In the genomic region with DNA sequence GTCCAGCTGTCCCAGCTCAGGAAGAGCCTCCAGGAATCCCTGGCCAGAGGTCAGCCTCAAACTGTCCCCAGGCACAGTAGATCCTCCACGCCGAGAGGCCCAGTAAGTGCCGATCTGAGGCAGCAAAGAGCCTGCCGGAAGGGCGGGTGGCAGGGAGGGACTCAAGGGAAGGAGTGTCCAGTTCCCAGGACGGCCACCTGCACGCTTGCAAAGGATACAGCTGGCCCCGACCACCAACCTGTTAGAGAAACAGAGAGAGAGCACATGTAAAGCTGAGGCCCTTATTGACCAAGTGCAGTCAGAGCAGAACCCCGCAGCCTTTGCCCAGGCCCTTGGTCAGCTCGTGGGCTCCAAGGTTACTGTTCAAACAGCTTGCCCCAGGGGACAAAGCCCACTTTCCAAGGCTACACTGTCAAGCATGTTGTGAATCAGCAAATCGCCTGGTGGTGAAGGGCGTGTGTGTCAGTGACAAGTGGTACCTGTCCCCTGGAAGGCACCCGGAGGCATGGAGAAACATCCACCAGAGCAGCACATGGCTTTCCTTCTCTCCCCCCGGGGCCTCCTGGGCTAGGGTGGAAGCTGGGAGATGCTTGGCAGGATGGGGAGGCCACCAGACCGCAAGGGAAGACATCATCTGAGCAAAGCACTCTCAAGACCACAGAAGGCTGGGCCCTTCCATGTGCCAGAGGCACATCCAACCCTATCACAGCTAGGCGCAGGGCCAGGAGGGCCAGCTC, we compare ENCODE assay signal across 23 cellular contexts.
"Had no signal": no experiment of that assay in that cellular context is flagged by ENCODE, and none has a peak within 500 bp of the region (broad histone marks: within the 10 kb centered on the region; RNA-seq: fewer than 3 reads in every experiment).

No MANE protein-coding gene starts in this region.

- H3K27me3 Mint-ChIP-seq: activated CD4-positive, alpha-beta memory T cell treated with anti-CD3 and anti-CD28 coated beads for 36 hours; central memory CD8-positive, alpha-beta T cell; dendritic cell treated with granulocyte-macrophage colony-stimulating factor and Interleukin-4, amounts not matched to agents 40 ng/mL and 50 ng/mL, for 4 days; stimulated activated naive B cell treated with anti-CD40 and anti-IgM and Interleukin-4, amounts not matched to agents 10 μg/mL and 1 μg/mL and 100 μg/mL, for 72 hours had no signal

- H3K4me1 Mint-ChIP-seq: central memory CD8-positive, alpha-beta T cell had no signal

- H3K9me3 ChIP-seq: esophagus squamous epithelium, mucosa of descending colon, pancreas, right atrium auricular region, stomach, thyroid gland had no signal

- H3K27me3 ChIP-seq: esophagus squamous epithelium, pancreas, right atrium auricular region, stomach, thyroid gland had no signal

- H3K27ac ChIP-seq: esophagus squamous epithelium, pancreas, right atrium auricular region, stomach, thyroid gland had no signal

- H3K4me1 ChIP-seq: pancreas, right atrium auricular region, thyroid gland had no signal

- H3K27ac Mint-ChIP-seq: activated CD4-positive, alpha-beta memory T cell treated with anti-CD3 and anti-CD28 coated beads for 36 hours; dendritic cell treated with granulocyte-macrophage colony-stimulating factor and Interleukin-4, amounts not matched to agents 40 ng/mL and 50 ng/mL, for 4 days; stimulated activated naive B cell treated with anti-CD40 and anti-IgM and Interleukin-4, amounts not matched to agents 10 μg/mL and 1 μg/mL and 100 μg/mL, for 72 hours had no signal

- H3K4me3 Mint-ChIP-seq: activated CD4-positive, alpha-beta memory T cell treated with anti-CD3 and anti-CD28 coated beads for 36 hours; central memory CD8-positive, alpha-beta T cell; dendritic cell treated with granulocyte-macrophage colony-stimulating factor and Interleukin-4, amounts not matched to agents 40 ng/mL and 50 ng/mL, for 4 days; nephron; stimulated activated naive B cell treated with anti-CD40 and anti-IgM and Interleukin-4, amounts not matched to agents 10 μg/mL and 1 μg/mL and 100 μg/mL, for 72 hours had no signal

- DNase-seq: activated CD4-positive, alpha-beta memory T cell treated with anti-CD3 and anti-CD28 coated beads for 36 hours; activated CD4-positive, alpha-beta T cell treated with anti-CD3 and anti-CD28 coated beads for 48 hours; activated CD8-positive, alpha-beta memory T cell treated with anti-CD3 and anti-CD28 coated beads, Interleukin-2, amount 50 U/mL, for 4 hours; activated gamma-delta T cell; activated naive CD4-positive, alpha-beta T cell treated with anti-CD3 and anti-CD28 coated beads, Interleukin-2, amount 50 U/mL, for 16 hours; activated T-cell treated with anti-CD3 and anti-CD28 coated beads, Interleukin-2, amount 50 U/mL, for 1 hour; anterior cingulate cortex; effector CD4-positive, alpha-beta T cell; esophagus squamous epithelium; foreskin melanocyte; left ventricle myocardium superior; mucosa of descending colon; nucleus accumbens; pancreas; stimulated activated CD4-positive, alpha-beta T cell treated with anti-CD3 and anti-CD28 coated beads, Interleukin-15, amount 100 ng/mL, for 24 hours; stimulated activated CD4-positive, alpha-beta T cell treated with anti-CD3 and anti-CD28 coated beads, Interleukin-2, amount 100 ng/mL, for 24 hours; stimulated activated naive B cell treated with anti-CD40 and anti-IgM and Interleukin-4, amounts not matched to agents 10 μg/mL and 1 μg/mL and 100 μg/mL, for 72 hours; stomach; thyroid gland had no signal

- ATAC-seq: left ventricle myocardium superior; mucosa of descending colon; pancreas; stimulated activated naive B cell treated with anti-CD40 and anti-IgM and Interleukin-4, amounts not matched to agents 10 μg/mL and 1 μg/mL and 100 μg/mL, for 72 hours had no signal

- H3K36me3 ChIP-seq: pancreas had no signal

- H3K4me3 ChIP-seq: esophagus squamous epithelium, mucosa of descending colon, pancreas, right atrium auricular region, stomach, thyroid gland had no signal

- H3K9me3 Mint-ChIP-seq: activated CD4-positive, alpha-beta memory T cell treated with anti-CD3 and anti-CD28 coated beads for 36 hours; central memory CD8-positive, alpha-beta T cell; dendritic cell treated with granulocyte-macrophage colony-stimulating factor and Interleukin-4, amounts not matched to agents 40 ng/mL and 50 ng/mL, for 4 days; nephron; stimulated activated naive B cell treated with anti-CD40 and anti-IgM and Interleukin-4, amounts not matched to agents 10 μg/mL and 1 μg/mL and 100 μg/mL, for 72 hours had no signal
